Comparison of ENCODE assay signal across 12 cellular contexts in the genomic region with DNA sequence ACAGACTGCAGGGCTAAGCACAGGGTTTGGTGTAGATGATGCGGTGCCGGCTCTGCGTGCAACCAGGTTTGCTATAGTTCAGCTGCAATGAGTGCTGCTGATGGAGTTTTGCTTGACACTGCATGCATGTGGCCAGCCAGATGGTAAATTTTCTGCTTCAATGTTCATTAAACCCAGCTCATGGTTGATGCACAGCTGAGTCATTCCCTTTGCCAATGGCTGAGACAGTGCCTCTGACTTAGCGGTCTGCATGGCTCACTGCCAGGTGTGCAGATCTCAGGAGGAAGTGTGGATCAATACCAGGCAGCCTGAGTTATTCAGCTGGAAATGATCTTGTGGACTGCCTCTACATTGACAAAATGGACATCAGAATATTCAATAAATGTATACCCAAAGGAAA.
DNase-seq lines count a peak whose midpoint lies in the region; ATAC-seq and TF ChIP-seq lines count a peak whose summit lies in the region.
"Had no signal": no experiment of that assay in that cellular context is flagged by ENCODE, and none has a peak within 500 bp of the region (broad histone marks: within the 10 kb centered on the region; RNA-seq: fewer than 3 reads in every experiment).

No MANE protein-coding gene starts in this region.

- no peak overlapping the region for H4K12ac ChIP-seq in trophoblast cell (ENCODE audit: low read depth, low read length)

- intact Hi-C loops in MCF 10A (cut with micrococcal nuclease), result no loop called here
- intact Hi-C loops in breast epithelium (cut with DNase I; ENCODE audit: low total_unique reads), result no loop called here
- intact Hi-C loops in mammary epithelial cell (cut with micrococcal nuclease), result loop anchor here (5.0 kb wide), 3 partner anchors 131 to 191 kb away; no protein-coding TSS in a partner anchor

- TF ChIP-seq CTCF in MCF 10A (IDR thresholded peaks at IDR 0.05; ENCODE audit: unreplicated experiment) (no peak), breast epithelium (IDR thresholded peaks at IDR 0.05) (no peak), mammary epithelial cell (conservative IDR thresholded peaks at IDR 0.05 in 1 of 2, IDR thresholded peaks at IDR 0.05 in 1 of 2; ENCODE audit: extremely low read depth in 1 of 2, insufficient read depth in 1 of 2, low read depth in 1 of 2, low read length in 2 of 2) (no peak)

- no peak overlapping the region for H2BK5ac ChIP-seq in trophoblast cell (ENCODE audit: low read depth, low read length, poor library complexity)

- BruUV-seq in MCF 10A (replicated peaks; lab: Mats Ljungman, UMichigan), result no TSS peak
- BruUV-seq in mammary epithelial cell (replicated peaks; lab: Mats Ljungman, UMichigan), result no TSS peak

- 72% methylated on average over 3 of the region's 4 CpGs for WGBS in mammary epithelial cell (ENCODE audit: low coverage, missing lambda C conversion rate)
- no CpG with 5 or more reads among the region's 4 CpGs for WGBS in trophoblast cell (ENCODE audit: extremely low coverage, insufficient coverage, insufficient read length)

- H4K91ac ChIP-seq in trophoblast cell (ENCODE audit: low read depth, low read length), result no peak overlapping the region

- peak overlapping the region; percentile 73 for H2AFZ ChIP-seq in mammary epithelial cell (ENCODE audit: low read depth, low read length)
- no peak overlapping the region for H2AFZ ChIP-seq in trophoblast cell (ENCODE audit: insufficient read depth, low read length, poor library complexity)

- POLR2A ChIA-PET in MCF 10A (lab: Yijun Ruan, JAX), result interaction anchor here (0.6 to 3.8 kb wide), 3 partner anchors 10 to 884 kb away, joined by 3 to 51 read pairs (median 12); no protein-coding TSS in a partner anchor

- no peaks in the 10 kb centered on the region for H3K4me1 ChIP-seq in breast epithelium
- H3K4me1 ChIP-seq in mammary epithelial cell (ENCODE audit: insufficient read depth, low read length), result peaks cover 32% of the 10 kb centered on the region
- peaks cover 5 to 6% of the 10 kb centered on the region in 2 experiments for H3K4me1 ChIP-seq in trophoblast cell (ENCODE audit: control insufficient read depth in 1 of 2, insufficient read depth in 2 of 2, low read length in 2 of 2)
- H3K4me1 ChIP-seq: A549 had no signal

- peaks cover 6% of the 10 kb centered on the region for H3K79me1 ChIP-seq in trophoblast cell (ENCODE audit: low read length)

- no peak overlapping the region for H2BK120ac ChIP-seq in trophoblast cell (ENCODE audit: insufficient read depth, low read length, poor library complexity)

- H3K4me2 ChIP-seq in mammary epithelial cell (ENCODE audit: insufficient read depth, low read depth, low read length), result peak overlapping the region; percentile 70
- H3K4me2 ChIP-seq in trophoblast cell (ENCODE audit: low read length), result no peak overlapping the region
- H3K4me2 ChIP-seq: A549 had no signal

- no peak overlapping the region for H3K14ac ChIP-seq in trophoblast cell (ENCODE audit: low read length)

- no peak overlapping the region for H3K18ac ChIP-seq in trophoblast cell (ENCODE audit: low read length)

- CTCF ChIA-PET in MCF 10A (lab: Yijun Ruan, JAX) (interaction anchor here (0.6 to 1.8 kb wide), 5 partner anchors 15 to 889 kb away, joined by 3 to 8 read pairs (median 4); no protein-coding TSS in a partner anchor), mammary epithelial cell (lab: Charles Lee; ENCODE audit: low non-redundant PET) (no interaction called here)

- H3K36me3 ChIP-seq in breast epithelium, result no peaks in the 10 kb centered on the region
- H3K36me3 ChIP-seq in mammary epithelial cell (ENCODE audit: insufficient read depth, low read length), result no peaks in the 10 kb centered on the region
- no peaks in the 10 kb centered on the region for H3K36me3 ChIP-seq in trophoblast cell (ENCODE audit: control insufficient read depth in 1 of 2, insufficient read depth in 2 of 2, low read length in 2 of 2)

- H3K79me2 ChIP-seq in mammary epithelial cell (ENCODE audit: insufficient read depth, low read length) (no peaks in the 10 kb centered on the region), trophoblast cell (ENCODE audit: control insufficient read depth, insufficient read depth, low read length, poor library complexity) (no peaks in the 10 kb centered on the region)

- H3K9me3 Mint-ChIP-seq in MCF 10A (ENCODE audit: unreplicated experiment), result no peaks in the 10 kb centered on the region

- H3K23ac ChIP-seq in trophoblast cell (ENCODE audit: low read length), result no peak overlapping the region

- peak; percentile 91 for DNase-seq in MCF 10A (ENCODE audit: unreplicated experiment)
- no peak for DNase-seq in breast epithelium (ENCODE audit: low spot score in 2 of 2)
- DNase-seq in HT1080 (ENCODE audit: low read depth), result peak; percentile 85
- DNase-seq in mammary epithelial cell, result peak; percentile 90
- no peak for DNase-seq in DMS79 (lab: John Stamatoyannopoulos, UW)
- no peak for DNase-seq in trophoblast cell
- DNase-seq in NCI-H187 (lab: John Stamatoyannopoulos, UW), result no peak
- DNase-seq: activated effector memory CD4-positive, alpha-beta T cell treated with anti-CD3 and anti-CD28 coated beads, Interleukin-2, amount 50 U/mL, for 16 hours; NCI-H2029 had no signal

- in situ Hi-C loops in mammary epithelial cell (cut with MboI; ENCODE audit: low sequenced_read_pairs in 2 of 2), result loop anchor here in 1 of 2 donors (25.0 kb wide), 1 partner anchor 176 kb away; a partner anchor contains a TSS

- dilution Hi-C loops in mammary epithelial cell (cut with HindIII; ENCODE audit: low sequenced_read_pairs), result no loop called here

- H3K27me3 ChIP-seq in breast epithelium (no peaks in the 10 kb centered on the region), mammary epithelial cell (ENCODE audit: insufficient read depth, low read length) (no peaks in the 10 kb centered on the region), trophoblast cell (ENCODE audit: insufficient read depth, low read length) (no peaks in the 10 kb centered on the region)

- no peaks in the 10 kb centered on the region for H4K20me1 ChIP-seq in mammary epithelial cell (ENCODE audit: insufficient read depth, low read length)

- H3K4ac ChIP-seq in trophoblast cell (ENCODE audit: low read depth, low read length), result no peak overlapping the region

- no peak overlapping the region for H4K8ac ChIP-seq in trophoblast cell (ENCODE audit: low read depth, low read length)

- no peaks in the 10 kb centered on the region for H3K36me3 Mint-ChIP-seq in MCF 10A (ENCODE audit: insufficient read depth, unreplicated experiment)
- H3K36me3 Mint-ChIP-seq: memory B cell had no signal

- H2AK5ac ChIP-seq in trophoblast cell (ENCODE audit: low read length), result no peak overlapping the region

- peaks cover 31% of the 10 kb centered on the region for H3K4me1 Mint-ChIP-seq in MCF 10A (ENCODE audit: insufficient read depth, unreplicated experiment)
- H3K4me1 Mint-ChIP-seq: memory B cell had no signal

- no peaks in the 10 kb centered on the region for H3K27me3 Mint-ChIP-seq in MCF 10A (ENCODE audit: insufficient read depth, unreplicated experiment)
- H3K27me3 Mint-ChIP-seq: memory B cell had no signal

- H3K4me3 ChIP-seq in breast epithelium, result no peak overlapping the region
- no peak overlapping the region for H3K4me3 ChIP-seq in mammary epithelial cell (replicated peaks in 1 of 3; ENCODE audit: insufficient read depth in 1 of 3, low read depth in 2 of 3, low read length in 3 of 3)
- H3K4me3 ChIP-seq in trophoblast cell (ENCODE audit: low read depth, low read length), result no peak overlapping the region
- H3K4me3 ChIP-seq: A549 had no signal

- no peak for TF ChIP-seq POLR2A in breast epithelium (IDR thresholded peaks at IDR 0.05)

- no peak for ATAC-seq in HG03045 (IDR thresholded peaks at IDR 0.05; ENCODE audit: unreplicated experiment)
- ATAC-seq: A549 had no signal

- H2BK12ac ChIP-seq in trophoblast cell (ENCODE audit: low read length), result no peak overlapping the region

- no peak overlapping the region for H3K4me3 Mint-ChIP-seq in MCF 10A (ENCODE audit: unreplicated experiment)
- H3K4me3 Mint-ChIP-seq: memory B cell had no signal

- H3K9me3 ChIP-seq in breast epithelium (peaks cover 0 to 20% of the 10 kb centered on the region in 2 donors), mammary epithelial cell (replicated peaks; ENCODE audit: insufficient read depth, low read length) (peaks cover 4% of the 10 kb centered on the region), trophoblast cell (ENCODE audit: insufficient read depth, low read depth, low read length) (peaks cover 4% of the 10 kb centered on the region)
- H3K9me3 ChIP-seq: A549 had no signal

- H3K27ac ChIP-seq in breast epithelium, result no peak overlapping the region
- H3K27ac ChIP-seq in mammary epithelial cell (ENCODE audit: insufficient read depth, low read depth, low read length), result peak overlapping the region; percentile 83
- H3K27ac ChIP-seq in trophoblast cell (ENCODE audit: low read depth, low read length), result no peak overlapping the region
- H3K27ac ChIP-seq: A549 had no signal

- peak overlapping the region; percentile 98 for H3K27ac Mint-ChIP-seq in MCF 10A (ENCODE audit: low read depth, unreplicated experiment)
- H3K27ac Mint-ChIP-seq: memory B cell had no signal

- H3K9ac ChIP-seq in mammary epithelial cell (ENCODE audit: insufficient read depth, low read length) (no peak overlapping the region), trophoblast cell (ENCODE audit: low read length) (no peak overlapping the region)

Comparison
In these comparisons a context has a peak if more than half of its experiments do, and no peak if none do; other contexts are left out.
1. DNase-seq: peak in MCF 10A (single experiment), HT1080 (single experiment) and mammary epithelial cell (single experiment); none in breast epithelium (0 of 2), DMS79 (single experiment), trophoblast cell (0 of 2) and NCI-H187 (0 of 2).